ENCODE assay signal across 9 cellular contexts in the genomic region with DNA sequence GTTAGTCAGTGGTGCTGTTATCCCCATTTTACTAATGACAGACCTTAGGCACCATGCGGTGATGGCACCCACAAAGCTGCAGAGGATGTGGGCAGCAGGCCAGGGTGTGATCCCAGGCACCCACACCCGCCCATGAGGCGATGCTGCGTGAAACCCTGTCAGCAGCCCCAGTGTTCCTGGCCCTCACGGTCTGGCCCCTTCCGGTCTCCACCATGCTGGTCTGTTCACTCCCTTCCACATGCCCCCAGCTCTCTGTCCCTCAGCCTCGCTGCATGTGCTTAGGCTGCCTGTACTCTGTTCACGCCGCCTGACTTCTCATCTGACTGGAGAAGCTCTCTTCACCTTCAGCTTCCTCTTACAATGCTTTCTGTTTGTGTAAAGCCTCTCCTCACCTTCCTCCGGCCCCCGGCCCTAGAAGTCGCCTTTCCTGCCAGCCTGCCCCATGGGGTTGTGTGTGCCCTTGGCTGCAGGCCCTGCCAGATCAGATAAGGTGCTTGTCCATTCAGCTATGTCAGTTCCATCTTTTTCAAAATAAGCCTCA. TPM values are rescaled to one million over a fixed set of nuclear protein-coding genes. Genes with fewer than 3 reads are reported as not detected.
DNase-seq lines count a peak whose midpoint lies in the region; ATAC-seq and TF ChIP-seq lines count a peak whose summit lies in the region.
"Had no signal": no experiment of that assay in that cellular context is flagged by ENCODE, and none has a peak within 500 bp of the region (broad histone marks: within the 10 kb centered on the region; RNA-seq: fewer than 3 reads in every experiment).

No MANE protein-coding gene starts in this region.

- TF ChIP-seq RAD21 in SK-N-SH (IDR thresholded peaks at IDR 0.05; ENCODE audit: low read length): no peak

- TF ChIP-seq CTCF in SK-N-SH (IDR thresholded peaks at IDR 0.05) (no peak), upper lobe of left lung (IDR thresholded peaks at IDR 0.05) (no peak)

- no peaks in the 10 kb centered on the region for H3K9me2 ChIP-seq in SK-N-SH

- no peaks in the 10 kb centered on the region for H3F3A ChIP-seq in SK-N-SH (replicated peaks; ENCODE audit: insufficient read depth)

- ATAC-seq in SK-N-SH treated with all-trans-retinoic acid at 6 μM for 48 hours (no peak; the same call in 2 of the 3 replicates), left colon (peak; percentile 25), upper lobe of left lung (ENCODE audit: low FRiP score in 2 of 2) (peak; percentile 34 to 44)
- ATAC-seq: A549 had no signal

- DNase-seq in SK-N-SH (peak; percentile 61), left colon (peak in 1 of 2 donors; percentile 38), upper lobe of left lung (peak; percentile 39 to 45), MG63 (no peak), NCI-H345 (lab: John Stamatoyannopoulos, UW) (no peak), GM19240 (ENCODE audit: insufficient read length, low spot score) (no peak)
- DNase-seq in activated CD4-positive, alpha-beta T cell treated with anti-CD3 and anti-CD28 coated beads, Interleukin-2, amount 50 U/mL, for 48 hours: peak; percentile 70 to 75

- TF ChIP-seq EP300 in SK-N-SH (IDR thresholded peaks at IDR 0.05; ENCODE audit: borderline replicate concordance in 1 of 2, low read depth in 1 of 2, low read length in 1 of 2) (no peak), upper lobe of left lung (IDR thresholded peaks at IDR 0.05) (no peak)

- POLR2A ChIA-PET in SK-N-SH (lab: Yijun Ruan, JAX): no interaction called here

- H3K4me1 ChIP-seq in SK-N-SH (ENCODE audit: control insufficient read depth in 1 of 2, insufficient read depth in 2 of 2, low read depth in 1 of 2, low read length in 1 of 2) (peaks cover 0 to 5% of the 10 kb centered on the region in 2 experiments; a peak in 1 of 4 replicates), upper lobe of left lung (peaks cover 0 to 18% (median 2%) of the 10 kb centered on the region in 4 donors)
- H3K4me1 ChIP-seq: A549 had no signal

- intact Hi-C loops in left colon (cut with DNase I, micrococcal nuclease): no loop called here

- H3K79me2 ChIP-seq in SK-N-SH (ENCODE audit: insufficient read depth): peaks cover 40% of the 10 kb centered on the region

- H3K27me3 ChIP-seq in SK-N-SH (ENCODE audit: insufficient read depth) (no peaks in the 10 kb centered on the region), upper lobe of left lung (no peaks in the 10 kb centered on the region), MG63 (no peaks in the 10 kb centered on the region)

- no peak for TF ChIP-seq POLR2A in upper lobe of left lung (IDR thresholded peaks at IDR 0.05)

- no peak overlapping the region for H3K4me2 ChIP-seq in SK-N-SH
- H3K4me2 ChIP-seq: A549 had no signal

- H3K36me3 ChIP-seq in SK-N-SH (replicated peaks in 1 of 2; ENCODE audit: control insufficient read depth in 1 of 2, insufficient read depth in 2 of 2, low read length in 1 of 2): peaks cover 53 to 76% of the 10 kb centered on the region in 2 experiments
- peaks cover 0 to 68% (median 36%) of the 10 kb centered on the region in 4 donors for H3K36me3 ChIP-seq in upper lobe of left lung
- no peaks in the 10 kb centered on the region; the same call in none of the 2 replicates for H3K36me3 ChIP-seq in MG63

- CTCF ChIA-PET in SK-N-SH (lab: Yijun Ruan, JAX): interaction anchor here (1.3 to 2.9 kb wide), 4 partner anchors 11 to 36 kb away, joined by 3 to 24 read pairs (median 4); no protein-coding TSS in a partner anchor

- no peak overlapping the region for H2AFZ ChIP-seq in SK-N-SH (ENCODE audit: low read depth)

- H3K9ac ChIP-seq in SK-N-SH: no peak overlapping the region

- H3K9me3 ChIP-seq in SK-N-SH (no peaks in the 10 kb centered on the region), upper lobe of left lung (no peaks in the 10 kb centered on the region), MG63 (no peaks in the 10 kb centered on the region)
- H3K9me3 ChIP-seq: A549 had no signal

- H3K4me3 ChIP-seq in SK-N-SH (ENCODE audit: low read depth in 2 of 2, low read length in 1 of 2) (no peak overlapping the region), upper lobe of left lung (no peak overlapping the region), MG63 (no peak overlapping the region)
- H3K4me3 ChIP-seq: A549 had no signal

- H4K20me1 ChIP-seq in SK-N-SH (ENCODE audit: insufficient read depth): peaks cover 14% of the 10 kb centered on the region

- peak overlapping the region in 1 of 2 experiments; percentile 11; a peak in 1 of 4 replicates for H3K27ac ChIP-seq in SK-N-SH (ENCODE audit: low read depth in 2 of 2, low read length in 1 of 2)
- peak overlapping the region; percentile 31 to 73 (median 67) for H3K27ac ChIP-seq in upper lobe of left lung
- H3K27ac ChIP-seq: A549 had no signal

- 89% methylated on average over 12 of the region's 12 CpGs for WGBS in SK-N-SH (ENCODE audit: low lambda C conversion rate)
- WGBS in upper lobe of left lung, 2 donors: 45 to 47% methylated on average over 12 of the region's 12 CpGs

TF ChIP-seq in SK-N-SH, 30 proteins besides CTCF, POLR2A, EP300 and RAD21:
- TF ChIP-seq GATA2 (CRISPR knock-in tag; IDR thresholded peaks at IDR 0.05): peak; percentile 48
- no peak for TF ChIP-seq TEAD4 (IDR thresholded peaks at IDR 0.05; ENCODE audit: borderline replicate concordance, insufficient read depth)
- TF ChIP-seq MXI1 (IDR thresholded peaks at IDR 0.05; ENCODE audit: low read depth, low read length): no peak
- TF ChIP-seq, protein P1, sequence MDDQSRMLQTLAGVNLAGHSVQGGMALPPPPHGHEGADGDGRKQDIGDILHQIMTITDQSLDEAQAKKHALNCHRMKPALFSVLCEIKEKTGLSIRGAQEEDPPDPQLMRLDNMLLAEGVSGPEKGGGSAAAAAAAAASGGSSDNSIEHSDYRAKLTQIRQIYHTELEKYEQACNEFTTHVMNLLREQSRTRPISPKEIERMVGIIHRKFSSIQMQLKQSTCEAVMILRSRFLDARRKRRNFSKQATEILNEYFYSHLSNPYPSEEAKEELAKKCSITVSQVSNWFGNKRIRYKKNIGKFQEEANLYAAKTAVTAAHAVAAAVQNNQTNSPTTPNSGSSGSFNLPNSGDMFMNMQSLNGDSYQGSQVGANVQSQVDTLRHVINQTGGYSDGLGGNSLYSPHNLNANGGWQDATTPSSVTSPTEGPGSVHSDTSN (IDR thresholded peaks at IDR 0.05): no peak

TF ChIP-seq in SK-N-SH treated with all-trans-retinoic acid at 6 μM for 48 hours, 23 proteins besides CTCF, POLR2A, EP300 and RAD21 (continues in another document):
- TF ChIP-seq ESRRG (CRISPR knock-in tag; IDR thresholded peaks at IDR 0.05) (no peak), GLIS3 (CRISPR knock-in tag; IDR thresholded peaks at IDR 0.05) (no peak)
- TF ChIP-seq, protein P2, sequence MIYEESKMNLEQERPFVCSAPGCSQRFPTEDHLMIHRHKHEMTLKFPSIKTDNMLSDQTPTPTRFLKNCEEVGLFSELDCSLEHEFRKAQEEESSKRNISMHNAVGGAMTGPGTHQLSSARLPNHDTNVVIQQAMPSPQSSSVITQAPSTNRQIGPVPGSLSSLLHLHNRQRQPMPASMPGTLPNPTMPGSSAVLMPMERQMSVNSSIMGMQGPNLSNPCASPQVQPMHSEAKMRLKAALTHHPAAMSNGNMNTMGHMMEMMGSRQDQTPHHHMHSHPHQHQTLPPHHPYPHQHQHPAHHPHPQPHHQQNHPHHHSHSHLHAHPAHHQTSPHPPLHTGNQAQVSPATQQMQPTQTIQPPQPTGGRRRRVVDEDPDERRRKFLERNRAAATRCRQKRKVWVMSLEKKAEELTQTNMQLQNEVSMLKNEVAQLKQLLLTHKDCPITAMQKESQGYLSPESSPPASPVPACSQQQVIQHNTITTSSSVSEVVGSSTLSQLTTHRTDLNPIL (CRISPR knock-in tag; IDR thresholded peaks at IDR 0.05; ENCODE audit: low read depth): no peak

RNA-seq across cellular contexts. Expression of a gene that starts 17.6 kb away (rescaled TPM):
- polyA plus RNA-seq in SK-N-SH (2012; rRNA removed): 78.7 and 85.8 TPM in 2 replicates
- 45.2 and 61.9 TPM in 2 replicates for polyA plus RNA-seq in SK-N-SH (2012; cell fraction: cytosol; rRNA removed)
- polyA plus RNA-seq in SK-N-SH (2012; cell fraction: nucleus; rRNA removed): 38.0 and 52.2 TPM in 2 replicates
- total RNA-seq in left colon (1 to 10 TPM; 4.2 to 6.8 TPM), upper lobe of left lung (10 to 100 TPM in 5 of 6 donors, 1 to 10 TPM in 1; 9.4 to 35.2 (median 30.5) TPM)
- total RNA-seq in MG63 (2014; rRNA removed; shearing (Covaris generic); ENCODE audit: low replicate concordance): 24.3 and 27.1 TPM in 2 replicates

RNA-seq across cellular contexts. Expression of a gene that starts 19.6 kb away (rescaled TPM):
- polyA plus RNA-seq in SK-N-SH (2012; rRNA removed): 41.2 and 55.0 TPM in 2 replicates
- 27.2 and 30.5 TPM in 2 replicates for polyA plus RNA-seq in SK-N-SH (2012; cell fraction: cytosol; rRNA removed)
- polyA plus RNA-seq in SK-N-SH (2012; cell fraction: nucleus; rRNA removed): 216 and 262 TPM in 2 replicates
- 10 to 100 TPM; 16.0 to 18.8 TPM for total RNA-seq in left colon
- 10 to 100 TPM; 17.8 to 80.7 (median 23.0) TPM for total RNA-seq in upper lobe of left lung
- 7.6 and 16.2 TPM in 2 replicates for total RNA-seq in MG63 (2014; rRNA removed; shearing (Covaris generic); ENCODE audit: low replicate concordance)

RNA-seq across cellular contexts. Expression of a gene that starts 48.9 kb away (rescaled TPM):
- polyA plus RNA-seq in SK-N-SH (2012; rRNA removed): 13.7 and 18.1 TPM in 2 replicates
- 7.6 and 13.8 TPM in 2 replicates for polyA plus RNA-seq in SK-N-SH (2012; cell fraction: cytosol; rRNA removed)
- polyA plus RNA-seq in SK-N-SH (2012; cell fraction: nucleus; rRNA removed): 6.0 and 10.8 TPM in 2 replicates
- total RNA-seq in left colon: 1 to 10 TPM; 9.5 to 9.9 TPM
- total RNA-seq in upper lobe of left lung: 10 to 100 TPM; 10.4 to 34.2 (median 18.2) TPM
- total RNA-seq in MG63 (2014; rRNA removed; shearing (Covaris generic); ENCODE audit: low replicate concordance): 10.8 and 17.1 TPM in 2 replicates

RNA-seq across cellular contexts. Expression of a gene that starts 49.0 kb away (rescaled TPM):
- 44.9 and 53.2 TPM in 2 replicates for polyA plus RNA-seq in SK-N-SH (2012; rRNA removed)
- polyA plus RNA-seq in SK-N-SH (2012; cell fraction: cytosol; rRNA removed): 21.1 and 32.5 TPM in 2 replicates
- 89.9 and 156 TPM in 2 replicates for polyA plus RNA-seq in SK-N-SH (2012; cell fraction: nucleus; rRNA removed)
- total RNA-seq in left colon: 10 to 100 TPM; 12.6 to 15.2 TPM
- 10 to 100 TPM; 13.2 to 33.8 (median 31.6) TPM for total RNA-seq in upper lobe of left lung
- total RNA-seq in MG63 (2014; rRNA removed; shearing (Covaris generic); ENCODE audit: low replicate concordance): 19.6 and 29.7 TPM in 2 replicates

RNA-seq across cellular contexts. Expression of a gene that starts 59.5 kb away (rescaled TPM):
- not detected in 2 replicates for polyA plus RNA-seq in SK-N-SH (2012; rRNA removed)
- polyA plus RNA-seq in SK-N-SH (2012; cell fraction: cytosol; rRNA removed): not detected in 2 replicates
- not detected in 2 replicates for polyA plus RNA-seq in SK-N-SH (2012; cell fraction: nucleus; rRNA removed)
- total RNA-seq in left colon (not detected), upper lobe of left lung (not detected)
- not detected in 2 replicates for total RNA-seq in MG63 (2014; rRNA removed; shearing (Covaris generic); ENCODE audit: low replicate concordance)
- polyA plus RNA-seq: A549 had no signal

Comparison
In these comparisons a context has a peak if more than half of its experiments do, and no peak if none do; other contexts are left out.
1. DNase-seq: peak in SK-N-SH (single experiment), activated CD4-positive, alpha-beta T cell treated with anti-CD3 and anti-CD28 coated beads, Interleukin-2, amount 50 U/mL, for 48 hours (2 of 2) and upper lobe of left lung (2 of 2); none in MG63 (single experiment), NCI-H345 (single experiment) and GM19240 (single experiment).